In genomic region chr17:49875690-49876089, GRCh38 we compare ENCODE assay signal across 20 cellular contexts. TPM values are rescaled to one million over a fixed set of nuclear protein-coding genes. Genes with fewer than 3 reads are reported as not detected.
A peak's percentile ranks its signal among the peaks of the same experiment; 100 is the strongest.
DNase-seq lines count a peak whose midpoint lies in the region; TF ChIP-seq lines count a peak whose summit lies in the region.
"Had no signal": no experiment of that assay in that cellular context is flagged by ENCODE, and none has a peak within 500 bp of the region (broad histone marks: within the 10 kb centered on the region; RNA-seq: fewer than 3 reads in every experiment).

No MANE protein-coding gene starts in this region.

- no peaks in the 10 kb centered on the region for H3K9me3 Mint-ChIP-seq in mesothelial cell of epicardium
- H3K9me3 Mint-ChIP-seq in osteocyte (ENCODE audit: unreplicated experiment), result no peaks in the 10 kb centered on the region

- H3K4me3 ChIP-seq in HUES48 (ENCODE audit: low read depth, low read length), result no peak overlapping the region
- H3K4me3 ChIP-seq: Peyer's patch, SK-N-MC had no signal

- H3K9me3 ChIP-seq in ES-I3 (ENCODE audit: control insufficient read depth, insufficient read depth, low read length), result no peaks in the 10 kb centered on the region
- no peaks in the 10 kb centered on the region for H3K9me3 ChIP-seq in HUES48 (ENCODE audit: control insufficient read depth, insufficient read depth, low read length)
- H3K9me3 ChIP-seq: Peyer's patch had no signal

- H3K36me3 Mint-ChIP-seq in mesothelial cell of epicardium (no peaks in the 10 kb centered on the region), osteocyte (ENCODE audit: unreplicated experiment) (no peaks in the 10 kb centered on the region)

- H3K4me1 Mint-ChIP-seq in mesothelial cell of epicardium (peaks cover 35% of the 10 kb centered on the region), osteocyte (ENCODE audit: unreplicated experiment) (peaks cover 4% of the 10 kb centered on the region)

- peaks cover 8% of the 10 kb centered on the region for H3K27me3 Mint-ChIP-seq in mesothelial cell of epicardium (ENCODE audit: low read depth)
- peaks cover 50% of the 10 kb centered on the region for H3K27me3 Mint-ChIP-seq in osteocyte (ENCODE audit: unreplicated experiment)

- H3K4me3 Mint-ChIP-seq in mesothelial cell of epicardium, result no peak overlapping the region
- H3K4me3 Mint-ChIP-seq in osteocyte (ENCODE audit: unreplicated experiment), result no peak overlapping the region

- H3K4me1 ChIP-seq in ES-I3 (ENCODE audit: insufficient read depth, low read length) (peaks cover 38% of the 10 kb centered on the region), HUES48 (ENCODE audit: control insufficient read depth, insufficient read depth, low read length) (peaks cover 6% of the 10 kb centered on the region; the same call in 1 of the 2 replicates)

- H3K27ac ChIP-seq in HUES48 (ENCODE audit: low read depth, low read length), result peak overlapping the region; percentile 8
- H3K27ac ChIP-seq: Peyer's patch, SK-N-MC had no signal

- no peaks in the 10 kb centered on the region for H3K36me3 ChIP-seq in ES-I3 (ENCODE audit: insufficient read depth, low read length)
- H3K36me3 ChIP-seq in HUES48 (ENCODE audit: control insufficient read depth, insufficient read depth, low read length), result no peaks in the 10 kb centered on the region
- H3K36me3 ChIP-seq: Peyer's patch had no signal

- H3K27me3 ChIP-seq in HUES48 (ENCODE audit: control insufficient read depth, insufficient read depth, low read length), result peaks cover 9% of the 10 kb centered on the region

- H3K27ac Mint-ChIP-seq in mesothelial cell of epicardium (peak overlapping the region; percentile 77), osteocyte (ENCODE audit: unreplicated experiment) (no peak overlapping the region)

- no peak for TF ChIP-seq CTCF in mesothelial cell of epicardium (IDR thresholded peaks at IDR 0.05; ENCODE audit: unreplicated experiment)
- TF ChIP-seq CTCF in osteocyte (IDR thresholded peaks at IDR 0.05), result no peak

- H3K9ac ChIP-seq in ES-I3 (ENCODE audit: low read depth, low read length) (peak overlapping the region; percentile 4; the same call in 1 of the 2 replicates), HUES48 (ENCODE audit: low read depth, low read length) (no peak overlapping the region)

- DNase-seq in ecto neural progenitor cell (ENCODE audit: low spot score), result peak; percentile 77
- no peak for DNase-seq in mesothelial cell of epicardium (ENCODE audit: low spot score in 2 of 2, unreplicated experiment in 2 of 2)
- DNase-seq in stimulated activated CD4-positive, alpha-beta T cell treated with anti-CD3 and anti-CD28 coated beads, Interleukin-4, amount 100 ng/mL, for 4 hours, result no peak
- no peak for DNase-seq in osteocyte (ENCODE audit: extremely low spot score, unreplicated experiment)
- no peak for DNase-seq in mesenteric fat pad (ENCODE audit: low spot score)
- no peak for DNase-seq in hepatic stellate cell (ENCODE audit: low spot score)
- DNase-seq: C1 segment of cervical spinal cord, DMS 273 treated with DMSO at 0.1 percent for 48 hours, IMR-90, Kasumi-1, MM.1S, NCI-H1092 treated with DMSO at 0.1 percent for 48 hours, NCI-H1694, NCI-H446, NCI-H774, Peyer's patch had no signal

RNA-seq across cellular contexts. Expression of gene TAC4, which starts 27.8 kb away (rescaled TPM):
- not detected in 3 replicates for total RNA-seq in mesothelial cell of epicardium
- not detected in 2 replicates for total RNA-seq in osteocyte
- not detected for total RNA-seq in mesenteric fat pad
- total RNA-seq: A673, IMR-90, Peyer's patch had no signal
